ENCODE assay signal across 11 cellular contexts in genomic region chr1:156692958-156693857, GRCh38. TPM values are rescaled to one million over a fixed set of nuclear protein-coding genes. Genes with fewer than 3 reads are reported as not detected.
DNase-seq lines count a peak whose midpoint lies in the region; ATAC-seq and TF ChIP-seq lines count a peak whose summit lies in the region.
"Had no signal": no experiment of that assay in that cellular context is flagged by ENCODE, and none has a peak within 500 bp of the region (broad histone marks: within the 10 kb centered on the region; RNA-seq: fewer than 3 reads in every experiment).

No MANE protein-coding gene starts in this region.

- no peak overlapping the region for H3K4me2 ChIP-seq in Karpas-422 (ENCODE audit: low read depth, low read length, poor library complexity, severe bottlenecking)

- no peak overlapping the region for H2AFZ ChIP-seq in Karpas-422 (ENCODE audit: low read length)

- H4K20me1 ChIP-seq in Karpas-422 (ENCODE audit: insufficient read depth, low read depth, low read length), result no peaks in the 10 kb centered on the region

- no peak overlapping the region for H3K9ac ChIP-seq in Karpas-422 (ENCODE audit: low read length)

- ATAC-seq in left colon (peak; percentile 40), HG02678 (IDR thresholded peaks at IDR 0.05; ENCODE audit: unreplicated experiment) (no peak), HG03159 (IDR thresholded peaks at IDR 0.05; ENCODE audit: unreplicated experiment) (no peak)

- H3K4me3 ChIP-seq in CD8-positive, alpha-beta memory T cell (ENCODE audit: low read length), result no peak overlapping the region
- no peak overlapping the region for H3K4me3 ChIP-seq in Karpas-422 (ENCODE audit: low read length)

- H3K27me3 Mint-ChIP-seq in CD8-positive, alpha-beta memory T cell, result peaks cover 52 to 76% of the 10 kb centered on the region in 2 donors

- peaks cover 0 to 2% (median 0%) of the 10 kb centered on the region in 5 donors for H3K9me3 Mint-ChIP-seq in CD8-positive, alpha-beta memory T cell

- CTCF ChIA-PET in CD8-positive, alpha-beta memory T cell (lab: Charles Lee), result interaction anchor here (1.6 to 1.8 kb wide), 2 partner anchors 13 to 33 kb away, joined by 7 to 9 read pairs; partner anchors contain the start of gene CRABP2

- peak overlapping the region; percentile 74 for H3K27ac ChIP-seq in CD8-positive, alpha-beta memory T cell (ENCODE audit: low read depth, low read length)
- no peak overlapping the region for H3K27ac ChIP-seq in Karpas-422 (ENCODE audit: low read length)

- POLR2A ChIA-PET in CD8-positive, alpha-beta memory T cell (lab: Charles Lee), result no interaction called here

- no peaks in the 10 kb centered on the region for H3K9me2 ChIP-seq in Karpas-422 (replicated peaks; ENCODE audit: insufficient read depth, low read length)

- peaks cover 0 to 10% (median 0%) of the 10 kb centered on the region in 3 donors for H3K36me3 Mint-ChIP-seq in CD8-positive, alpha-beta memory T cell

- intact Hi-C loops in left colon (cut with DNase I, micrococcal nuclease), result loop anchor here in 1 of 2 donors (5.0 kb wide), 1 partner anchor 34 kb away; the partner anchor contains the start of genes ISG20L2 and METTL25B

- TF ChIP-seq EP300 in Ishikawa (IDR thresholded peaks at IDR 0.05; ENCODE audit: borderline replicate concordance), result 0 out of 2 replicates have a peak, but pooled peaks have one; percentile 24

- peak in 2 of 5 donors; percentile 9 to 22 for DNase-seq in CD8-positive, alpha-beta memory T cell
- DNase-seq in UCSD-AML1 (lab: John Stamatoyannopoulos, UW; ENCODE audit: unreplicated experiment) (peak; percentile 44), left colon (no peak), Karpas-422 (no peak)
- no peak for DNase-seq in effector CD4-positive, alpha-beta T cell
- DNase-seq: GDM1, HCEC 1CT, NCI-H446 had no signal

- H3K27me3 ChIP-seq in CD8-positive, alpha-beta memory T cell (ENCODE audit: insufficient read depth, low read length, poor library complexity, severe bottlenecking), result peaks cover 25% of the 10 kb centered on the region
- H3K27me3 ChIP-seq in Karpas-422 (ENCODE audit: low read length), result no peaks in the 10 kb centered on the region

- peak overlapping the region in 1 of 8 donors; percentile 7 for H3K27ac Mint-ChIP-seq in CD8-positive, alpha-beta memory T cell

- no peak overlapping the region for H3K4me3 Mint-ChIP-seq in CD8-positive, alpha-beta memory T cell

- peaks cover 9 to 30% (median 15%) of the 10 kb centered on the region in 3 donors for H3K4me1 Mint-ChIP-seq in CD8-positive, alpha-beta memory T cell

- TF ChIP-seq RAD21 in Ishikawa (IDR thresholded peaks at IDR 0.05; ENCODE audit: low read depth), result no peak

- H3K4me1 ChIP-seq in CD8-positive, alpha-beta memory T cell (ENCODE audit: insufficient read depth, low read length), result peaks cover 3% of the 10 kb centered on the region
- peaks cover 9% of the 10 kb centered on the region for H3K4me1 ChIP-seq in Karpas-422 (ENCODE audit: low read length)

- no peaks in the 10 kb centered on the region for H3K9me3 ChIP-seq in CD8-positive, alpha-beta memory T cell (ENCODE audit: low read length)
- H3K9me3 ChIP-seq in Karpas-422 (ENCODE audit: low read length), result no peaks in the 10 kb centered on the region

- no peaks in the 10 kb centered on the region for H3K36me3 ChIP-seq in CD8-positive, alpha-beta memory T cell (ENCODE audit: insufficient read depth, low read length)
- no peaks in the 10 kb centered on the region for H3K36me3 ChIP-seq in Karpas-422 (ENCODE audit: insufficient read depth, low read length)

- H3K79me2 ChIP-seq in Karpas-422 (ENCODE audit: low read length), result no peaks in the 10 kb centered on the region

TF ChIP-seq in Ishikawa, 13 proteins besides CTCF, POLR2A, EP300 and RAD21:
- no peak for TF ChIP-seq TEAD4 (IDR thresholded peaks at IDR 0.05)
- TF ChIP-seq REST (IDR thresholded peaks at IDR 0.05; ENCODE audit: low read depth), result no peak
- no peak for TF ChIP-seq MAX (IDR thresholded peaks at IDR 0.05)
- no peak for TF ChIP-seq CEBPB (IDR thresholded peaks at IDR 0.05)
- no peak for TF ChIP-seq FOXM1 (IDR thresholded peaks at IDR 0.05; ENCODE audit: borderline replicate concordance, low read depth)
- no peak for TF ChIP-seq NFIC (IDR thresholded peaks at IDR 0.05)
- 0 out of 2 replicates have a peak, but pooled peaks have one; percentile 61 for TF ChIP-seq ZBTB7A (IDR thresholded peaks at IDR 0.05; ENCODE audit: low read depth)
- no peak for TF ChIP-seq YY1 (IDR thresholded peaks at IDR 0.05; ENCODE audit: low read depth)

RNA-seq across cellular contexts. Expression of gene CRABP2, which starts 12.2 kb away (rescaled TPM):
- under 1 TPM; 0.66 to 0.71 TPM for total RNA-seq in CD8-positive, alpha-beta memory T cell
- not detected for polyA plus RNA-seq in CD8-positive, alpha-beta memory T cell
- under 1 TPM; 0.73 to 0.98 TPM for total RNA-seq in left colon
- 0.56 TPM in 1 of 2 replicates, not detected in the other for total RNA-seq in Karpas-422 (2014; rRNA removed; shearing (Covaris generic); ENCODE audit: low replicate concordance)

RNA-seq across cellular contexts. Expression of gene NES, which starts 16.0 kb away (rescaled TPM):
- total RNA-seq in CD8-positive, alpha-beta memory T cell, result not detected
- not detected for polyA plus RNA-seq in CD8-positive, alpha-beta memory T cell
- total RNA-seq in left colon, result 1 to 10 TPM; 3.6 to 6.8 TPM
- total RNA-seq in Karpas-422 (2014; rRNA removed; shearing (Covaris generic); ENCODE audit: low replicate concordance), result not detected in 2 replicates

RNA-seq across cellular contexts. Expression of gene METTL25B, which starts 35.1 kb away (rescaled TPM):
- 10 to 100 TPM; 29.6 to 29.7 TPM for total RNA-seq in CD8-positive, alpha-beta memory T cell
- polyA plus RNA-seq in CD8-positive, alpha-beta memory T cell, result 4.2 TPM
- total RNA-seq in left colon, result 10 to 100 TPM; 40.6 to 47.9 TPM
- total RNA-seq in Karpas-422 (2014; rRNA removed; shearing (Covaris generic); ENCODE audit: low replicate concordance), result 22.8 and 26.5 TPM in 2 replicates

RNA-seq across cellular contexts. Expression of gene ISG20L2, which starts 35.4 kb away (rescaled TPM):
- 10 to 100 TPM; 69.4 to 75.9 TPM for total RNA-seq in CD8-positive, alpha-beta memory T cell
- 25.0 TPM for polyA plus RNA-seq in CD8-positive, alpha-beta memory T cell
- 10 to 100 TPM; 24.2 to 28.3 TPM for total RNA-seq in left colon
- 17.9 and 18.4 TPM in 2 replicates for total RNA-seq in Karpas-422 (2014; rRNA removed; shearing (Covaris generic); ENCODE audit: low replicate concordance)

RNA-seq across cellular contexts. Expression of gene MRPL24, which starts 47.7 kb away (rescaled TPM):
- total RNA-seq in CD8-positive, alpha-beta memory T cell, result 100 to 1,000 TPM; 122 to 131 TPM
- 92.2 TPM for polyA plus RNA-seq in CD8-positive, alpha-beta memory T cell
- 10 to 100 TPM; 37.7 to 60.2 TPM for total RNA-seq in left colon
- total RNA-seq in Karpas-422 (2014; rRNA removed; shearing (Covaris generic); ENCODE audit: low replicate concordance), result 102 and 113 TPM in 2 replicates
